1 cellular context compared by ENCODE assay signal in the genomic region with DNA sequence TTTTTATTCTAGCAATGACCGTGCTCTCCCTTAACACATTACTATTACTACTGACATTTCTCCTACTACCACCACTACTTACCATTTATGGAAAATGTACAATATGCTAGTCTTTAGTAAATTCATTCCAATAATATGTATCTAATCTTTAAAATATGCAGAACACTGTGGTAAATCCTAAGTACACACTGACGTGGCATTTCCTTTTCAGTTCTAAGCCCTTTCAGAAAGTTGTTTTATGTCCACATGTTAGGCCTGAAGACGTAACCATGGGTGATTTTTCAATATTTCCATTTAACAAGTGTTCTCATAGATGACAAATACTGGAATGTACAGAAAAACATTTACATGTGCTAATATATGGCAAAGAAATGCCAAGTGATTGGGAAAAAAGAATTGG.
TF ChIP-seq lines count a peak whose summit lies in the region.

No MANE protein-coding gene starts in this region.

TF ChIP-seq in SK-N-SH, 30 proteins besides CTCF, POLR2A, EP300 and RAD21 (continued from another document):
- TF ChIP-seq, protein P1, sequence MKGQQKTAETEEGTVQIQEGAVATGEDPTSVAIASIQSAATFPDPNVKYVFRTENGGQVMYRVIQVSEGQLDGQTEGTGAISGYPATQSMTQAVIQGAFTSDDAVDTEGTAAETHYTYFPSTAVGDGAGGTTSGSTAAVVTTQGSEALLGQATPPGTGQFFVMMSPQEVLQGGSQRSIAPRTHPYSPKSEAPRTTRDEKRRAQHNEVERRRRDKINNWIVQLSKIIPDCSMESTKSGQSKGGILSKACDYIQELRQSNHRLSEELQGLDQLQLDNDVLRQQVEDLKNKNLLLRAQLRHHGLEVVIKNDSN (IDR thresholded peaks at IDR 0.05; ENCODE audit: borderline replicate concordance, low read depth), result no peak
- TF ChIP-seq TEAD4 (IDR thresholded peaks at IDR 0.05; ENCODE audit: borderline replicate concordance, insufficient read depth), result peak; percentile 87
- no peak for TF ChIP-seq SMC3 (IDR thresholded peaks at IDR 0.05; ENCODE audit: low read depth, low read length)
- TF ChIP-seq, protein P2, sequence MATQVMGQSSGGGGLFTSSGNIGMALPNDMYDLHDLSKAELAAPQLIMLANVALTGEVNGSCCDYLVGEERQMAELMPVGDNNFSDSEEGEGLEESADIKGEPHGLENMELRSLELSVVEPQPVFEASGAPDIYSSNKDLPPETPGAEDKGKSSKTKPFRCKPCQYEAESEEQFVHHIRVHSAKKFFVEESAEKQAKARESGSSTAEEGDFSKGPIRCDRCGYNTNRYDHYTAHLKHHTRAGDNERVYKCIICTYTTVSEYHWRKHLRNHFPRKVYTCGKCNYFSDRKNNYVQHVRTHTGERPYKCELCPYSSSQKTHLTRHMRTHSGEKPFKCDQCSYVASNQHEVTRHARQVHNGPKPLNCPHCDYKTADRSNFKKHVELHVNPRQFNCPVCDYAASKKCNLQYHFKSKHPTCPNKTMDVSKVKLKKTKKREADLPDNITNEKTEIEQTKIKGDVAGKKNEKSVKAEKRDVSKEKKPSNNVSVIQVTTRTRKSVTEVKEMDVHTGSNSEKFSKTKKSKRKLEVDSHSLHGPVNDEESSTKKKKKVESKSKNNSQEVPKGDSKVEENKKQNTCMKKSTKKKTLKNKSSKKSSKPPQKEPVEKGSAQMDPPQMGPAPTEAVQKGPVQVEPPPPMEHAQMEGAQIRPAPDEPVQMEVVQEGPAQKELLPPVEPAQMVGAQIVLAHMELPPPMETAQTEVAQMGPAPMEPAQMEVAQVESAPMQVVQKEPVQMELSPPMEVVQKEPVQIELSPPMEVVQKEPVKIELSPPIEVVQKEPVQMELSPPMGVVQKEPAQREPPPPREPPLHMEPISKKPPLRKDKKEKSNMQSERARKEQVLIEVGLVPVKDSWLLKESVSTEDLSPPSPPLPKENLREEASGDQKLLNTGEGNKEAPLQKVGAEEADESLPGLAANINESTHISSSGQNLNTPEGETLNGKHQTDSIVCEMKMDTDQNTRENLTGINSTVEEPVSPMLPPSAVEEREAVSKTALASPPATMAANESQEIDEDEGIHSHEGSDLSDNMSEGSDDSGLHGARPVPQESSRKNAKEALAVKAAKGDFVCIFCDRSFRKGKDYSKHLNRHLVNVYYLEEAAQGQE (IDR thresholded peaks at IDR 0.05; ENCODE audit: low read depth, low read length), result no peak
- peak; percentile 34; the same call in 1 of the 2 replicates for TF ChIP-seq MEF2A (IDR thresholded peaks at IDR 0.05; ENCODE audit: borderline replicate concordance, low read depth)
- no peak for TF ChIP-seq FOXJ3 (CRISPR knock-in tag; IDR thresholded peaks at IDR 0.05)
- TF ChIP-seq, protein P3, sequence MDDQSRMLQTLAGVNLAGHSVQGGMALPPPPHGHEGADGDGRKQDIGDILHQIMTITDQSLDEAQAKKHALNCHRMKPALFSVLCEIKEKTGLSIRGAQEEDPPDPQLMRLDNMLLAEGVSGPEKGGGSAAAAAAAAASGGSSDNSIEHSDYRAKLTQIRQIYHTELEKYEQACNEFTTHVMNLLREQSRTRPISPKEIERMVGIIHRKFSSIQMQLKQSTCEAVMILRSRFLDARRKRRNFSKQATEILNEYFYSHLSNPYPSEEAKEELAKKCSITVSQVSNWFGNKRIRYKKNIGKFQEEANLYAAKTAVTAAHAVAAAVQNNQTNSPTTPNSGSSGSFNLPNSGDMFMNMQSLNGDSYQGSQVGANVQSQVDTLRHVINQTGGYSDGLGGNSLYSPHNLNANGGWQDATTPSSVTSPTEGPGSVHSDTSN (IDR thresholded peaks at IDR 0.05), result peak; percentile 93
- no peak for TF ChIP-seq YY1 (IDR thresholded peaks at IDR 0.05; ENCODE audit: low read depth)
- peak; percentile 68; the same call in 1 of the 2 replicates for TF ChIP-seq FOSL2 (IDR thresholded peaks at IDR 0.05; ENCODE audit: borderline replicate concordance, low read depth)
- TF ChIP-seq GATA2 (CRISPR knock-in tag; IDR thresholded peaks at IDR 0.05), result no peak
- no peak for TF ChIP-seq GABPA (IDR thresholded peaks at IDR 0.05; ENCODE audit: low read depth)
- TF ChIP-seq, protein P4, sequence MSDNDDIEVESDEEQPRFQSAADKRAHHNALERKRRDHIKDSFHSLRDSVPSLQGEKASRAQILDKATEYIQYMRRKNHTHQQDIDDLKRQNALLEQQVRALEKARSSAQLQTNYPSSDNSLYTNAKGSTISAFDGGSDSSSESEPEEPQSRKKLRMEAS (IDR thresholded peaks at IDR 0.05; ENCODE audit: low read depth), result peak; percentile 70; the same call in 1 of the 2 replicates
- TF ChIP-seq MXI1 (IDR thresholded peaks at IDR 0.05; ENCODE audit: low read depth, low read length), result no peak
- no peak for TF ChIP-seq EZH2phosphoT487 (IDR thresholded peaks at IDR 0.05; ENCODE audit: borderline replicate concordance, low read depth)
- peak; percentile 76 for TF ChIP-seq NFIC (IDR thresholded peaks at IDR 0.05; ENCODE audit: borderline replicate concordance)
- no peak for TF ChIP-seq NRF1 (IDR thresholded peaks at IDR 0.05; ENCODE audit: low read depth, low read length)
- no peak for TF ChIP-seq CHD2 (IDR thresholded peaks at IDR 0.05; ENCODE audit: low read length, partially characterized antibody)
- TF ChIP-seq TCF12 (IDR thresholded peaks at IDR 0.05), result peak; percentile 93
- peak; percentile 7; the same call in 1 of the 2 replicates for TF ChIP-seq RXRA (IDR thresholded peaks at IDR 0.05; ENCODE audit: borderline replicate concordance, low read depth)
- no peak for TF ChIP-seq SIN3A (IDR thresholded peaks at IDR 0.05; ENCODE audit: borderline replicate concordance, low read depth, low read length)
- TF ChIP-seq RCOR1 (IDR thresholded peaks at IDR 0.05; ENCODE audit: low read length), result no peak
- TF ChIP-seq, protein P5, sequence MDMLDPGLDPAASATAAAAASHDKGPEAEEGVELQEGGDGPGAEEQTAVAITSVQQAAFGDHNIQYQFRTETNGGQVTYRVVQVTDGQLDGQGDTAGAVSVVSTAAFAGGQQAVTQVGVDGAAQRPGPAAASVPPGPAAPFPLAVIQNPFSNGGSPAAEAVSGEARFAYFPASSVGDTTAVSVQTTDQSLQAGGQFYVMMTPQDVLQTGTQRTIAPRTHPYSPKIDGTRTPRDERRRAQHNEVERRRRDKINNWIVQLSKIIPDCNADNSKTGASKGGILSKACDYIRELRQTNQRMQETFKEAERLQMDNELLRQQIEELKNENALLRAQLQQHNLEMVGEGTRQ (IDR thresholded peaks at IDR 0.05; ENCODE audit: borderline replicate concordance, low read depth, low read length), result no peak
- TF ChIP-seq FOXM1 (IDR thresholded peaks at IDR 0.05; ENCODE audit: low read depth), result peak; percentile 75; the same call in 1 of the 2 replicates
TF ChIP-seq in SK-N-SH: peak in this region for 12.
